Comparison of ENCODE assay signal across 2 cellular contexts in genomic region chr1:220872296-220872695, GRCh38.
TF ChIP-seq lines count a peak whose summit lies in the region.

No MANE protein-coding gene starts in this region.

TF ChIP-seq in K562, 482 proteins besides CTCF, POLR2A, EP300 and RAD21 (continued from another document):
- no peak for TF ChIP-seq ATF3 (IDR thresholded peaks at IDR 0.05)
- no peak for TF ChIP-seq ATF3 (CRISPR knock-in tag; conservative IDR thresholded peaks at IDR 0.05)
- TF ChIP-seq ZFX (CRISPR knock-in tag; IDR thresholded peaks at IDR 0.05), result no peak
- TF ChIP-seq POLR2B (IDR thresholded peaks at IDR 0.05; ENCODE audit: low read depth, partially characterized antibody), result no peak
- TF ChIP-seq ZNF24 (IDR thresholded peaks at IDR 0.05), result no peak
- peak; percentile 48 for TF ChIP-seq ZNF316 (IDR thresholded peaks at IDR 0.05)
- no peak for TF ChIP-seq RUNX1 (IDR thresholded peaks at IDR 0.05; ENCODE audit: low read depth)
- no peak for TF ChIP-seq BHLHE40 (IDR thresholded peaks at IDR 0.05; ENCODE audit: low read length)
- no peak for TF ChIP-seq CCNT2 (IDR thresholded peaks at IDR 0.05; ENCODE audit: borderline replicate concordance, extremely low read depth, insufficient read length, low read depth, low read length)
- TF ChIP-seq NRF1 (conservative IDR thresholded peaks at IDR 0.05 in 1 of 2, IDR thresholded peaks at IDR 0.05 in 1 of 2), result no peak
- TF ChIP-seq, protein P1, sequence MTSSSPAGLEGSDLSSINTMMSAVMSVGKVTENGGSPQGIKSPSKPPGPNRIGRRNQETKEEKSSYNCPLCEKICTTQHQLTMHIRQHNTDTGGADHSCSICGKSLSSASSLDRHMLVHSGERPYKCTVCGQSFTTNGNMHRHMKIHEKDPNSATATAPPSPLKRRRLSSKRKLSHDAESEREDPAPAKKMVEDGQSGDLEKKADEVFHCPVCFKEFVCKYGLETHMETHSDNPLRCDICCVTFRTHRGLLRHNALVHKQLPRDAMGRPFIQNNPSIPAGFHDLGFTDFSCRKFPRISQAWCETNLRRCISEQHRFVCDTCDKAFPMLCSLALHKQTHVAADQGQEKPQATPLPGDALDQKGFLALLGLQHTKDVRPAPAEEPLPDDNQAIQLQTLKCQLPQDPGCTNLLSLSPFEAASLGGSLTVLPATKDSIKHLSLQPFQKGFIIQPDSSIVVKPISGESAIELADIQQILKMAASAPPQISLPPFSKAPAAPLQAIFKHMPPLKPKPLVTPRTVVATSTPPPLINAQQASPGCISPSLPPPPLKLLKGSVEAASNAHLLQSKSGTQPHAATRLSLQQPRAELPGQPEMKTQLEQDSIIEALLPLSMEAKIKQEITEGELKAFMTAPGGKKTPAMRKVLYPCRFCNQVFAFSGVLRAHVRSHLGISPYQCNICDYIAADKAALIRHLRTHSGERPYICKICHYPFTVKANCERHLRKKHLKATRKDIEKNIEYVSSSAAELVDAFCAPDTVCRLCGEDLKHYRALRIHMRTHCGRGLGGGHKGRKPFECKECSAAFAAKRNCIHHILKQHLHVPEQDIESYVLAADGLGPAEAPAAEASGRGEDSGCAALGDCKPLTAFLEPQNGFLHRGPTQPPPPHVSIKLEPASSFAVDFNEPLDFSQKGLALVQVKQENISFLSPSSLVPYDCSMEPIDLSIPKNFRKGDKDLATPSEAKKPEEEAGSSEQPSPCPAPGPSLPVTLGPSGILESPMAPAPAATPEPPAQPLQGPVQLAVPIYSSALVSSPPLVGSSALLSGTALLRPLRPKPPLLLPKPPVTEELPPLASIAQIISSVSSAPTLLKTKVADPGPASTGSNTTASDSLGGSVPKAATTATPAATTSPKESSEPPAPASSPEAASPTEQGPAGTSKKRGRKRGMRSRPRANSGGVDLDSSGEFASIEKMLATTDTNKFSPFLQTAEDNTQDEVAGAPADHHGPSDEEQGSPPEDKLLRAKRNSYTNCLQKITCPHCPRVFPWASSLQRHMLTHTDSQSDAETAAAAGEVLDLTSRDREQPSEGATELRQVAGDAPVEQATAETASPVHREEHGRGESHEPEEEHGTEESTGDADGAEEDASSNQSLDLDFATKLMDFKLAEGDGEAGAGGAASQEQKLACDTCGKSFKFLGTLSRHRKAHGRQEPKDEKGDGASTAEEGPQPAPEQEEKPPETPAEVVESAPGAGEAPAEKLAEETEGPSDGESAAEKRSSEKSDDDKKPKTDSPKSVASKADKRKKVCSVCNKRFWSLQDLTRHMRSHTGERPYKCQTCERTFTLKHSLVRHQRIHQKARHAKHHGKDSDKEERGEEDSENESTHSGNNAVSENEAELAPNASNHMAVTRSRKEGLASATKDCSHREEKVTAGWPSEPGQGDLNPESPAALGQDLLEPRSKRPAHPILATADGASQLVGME (CRISPR knock-in tag; IDR thresholded peaks at IDR 0.05), result no peak
- no peak for TF ChIP-seq CLOCK (CRISPR knock-in tag; IDR thresholded peaks at IDR 0.05; ENCODE audit: borderline replicate concordance)

TF ChIP-seq in liver, 16 proteins besides CTCF, POLR2A, EP300 and RAD21 (continued from another document):
- TF ChIP-seq, protein P2, sequence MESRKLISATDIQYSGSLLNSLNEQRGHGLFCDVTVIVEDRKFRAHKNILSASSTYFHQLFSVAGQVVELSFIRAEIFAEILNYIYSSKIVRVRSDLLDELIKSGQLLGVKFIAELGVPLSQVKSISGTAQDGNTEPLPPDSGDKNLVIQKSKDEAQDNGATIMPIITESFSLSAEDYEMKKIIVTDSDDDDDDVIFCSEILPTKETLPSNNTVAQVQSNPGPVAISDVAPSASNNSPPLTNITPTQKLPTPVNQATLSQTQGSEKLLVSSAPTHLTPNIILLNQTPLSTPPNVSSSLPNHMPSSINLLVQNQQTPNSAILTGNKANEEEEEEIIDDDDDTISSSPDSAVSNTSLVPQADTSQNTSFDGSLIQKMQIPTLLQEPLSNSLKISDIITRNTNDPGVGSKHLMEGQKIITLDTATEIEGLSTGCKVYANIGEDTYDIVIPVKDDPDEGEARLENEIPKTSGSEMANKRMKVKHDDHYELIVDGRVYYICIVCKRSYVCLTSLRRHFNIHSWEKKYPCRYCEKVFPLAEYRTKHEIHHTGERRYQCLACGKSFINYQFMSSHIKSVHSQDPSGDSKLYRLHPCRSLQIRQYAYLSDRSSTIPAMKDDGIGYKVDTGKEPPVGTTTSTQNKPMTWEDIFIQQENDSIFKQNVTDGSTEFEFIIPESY (IDR thresholded peaks at IDR 0.05), result peak; percentile 86
- peak; percentile 90 for TF ChIP-seq YY1 (IDR thresholded peaks at IDR 0.05)
- peak; percentile 99 for TF ChIP-seq SP1 (IDR thresholded peaks at IDR 0.05)
- TF ChIP-seq, protein P3, sequence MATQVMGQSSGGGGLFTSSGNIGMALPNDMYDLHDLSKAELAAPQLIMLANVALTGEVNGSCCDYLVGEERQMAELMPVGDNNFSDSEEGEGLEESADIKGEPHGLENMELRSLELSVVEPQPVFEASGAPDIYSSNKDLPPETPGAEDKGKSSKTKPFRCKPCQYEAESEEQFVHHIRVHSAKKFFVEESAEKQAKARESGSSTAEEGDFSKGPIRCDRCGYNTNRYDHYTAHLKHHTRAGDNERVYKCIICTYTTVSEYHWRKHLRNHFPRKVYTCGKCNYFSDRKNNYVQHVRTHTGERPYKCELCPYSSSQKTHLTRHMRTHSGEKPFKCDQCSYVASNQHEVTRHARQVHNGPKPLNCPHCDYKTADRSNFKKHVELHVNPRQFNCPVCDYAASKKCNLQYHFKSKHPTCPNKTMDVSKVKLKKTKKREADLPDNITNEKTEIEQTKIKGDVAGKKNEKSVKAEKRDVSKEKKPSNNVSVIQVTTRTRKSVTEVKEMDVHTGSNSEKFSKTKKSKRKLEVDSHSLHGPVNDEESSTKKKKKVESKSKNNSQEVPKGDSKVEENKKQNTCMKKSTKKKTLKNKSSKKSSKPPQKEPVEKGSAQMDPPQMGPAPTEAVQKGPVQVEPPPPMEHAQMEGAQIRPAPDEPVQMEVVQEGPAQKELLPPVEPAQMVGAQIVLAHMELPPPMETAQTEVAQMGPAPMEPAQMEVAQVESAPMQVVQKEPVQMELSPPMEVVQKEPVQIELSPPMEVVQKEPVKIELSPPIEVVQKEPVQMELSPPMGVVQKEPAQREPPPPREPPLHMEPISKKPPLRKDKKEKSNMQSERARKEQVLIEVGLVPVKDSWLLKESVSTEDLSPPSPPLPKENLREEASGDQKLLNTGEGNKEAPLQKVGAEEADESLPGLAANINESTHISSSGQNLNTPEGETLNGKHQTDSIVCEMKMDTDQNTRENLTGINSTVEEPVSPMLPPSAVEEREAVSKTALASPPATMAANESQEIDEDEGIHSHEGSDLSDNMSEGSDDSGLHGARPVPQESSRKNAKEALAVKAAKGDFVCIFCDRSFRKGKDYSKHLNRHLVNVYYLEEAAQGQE (IDR thresholded peaks at IDR 0.05), result peak; percentile 76
- TF ChIP-seq HNF4G (IDR thresholded peaks at IDR 0.05), result no peak
TF ChIP-seq in liver: peak in this region for 14.
